In the genomic region with DNA sequence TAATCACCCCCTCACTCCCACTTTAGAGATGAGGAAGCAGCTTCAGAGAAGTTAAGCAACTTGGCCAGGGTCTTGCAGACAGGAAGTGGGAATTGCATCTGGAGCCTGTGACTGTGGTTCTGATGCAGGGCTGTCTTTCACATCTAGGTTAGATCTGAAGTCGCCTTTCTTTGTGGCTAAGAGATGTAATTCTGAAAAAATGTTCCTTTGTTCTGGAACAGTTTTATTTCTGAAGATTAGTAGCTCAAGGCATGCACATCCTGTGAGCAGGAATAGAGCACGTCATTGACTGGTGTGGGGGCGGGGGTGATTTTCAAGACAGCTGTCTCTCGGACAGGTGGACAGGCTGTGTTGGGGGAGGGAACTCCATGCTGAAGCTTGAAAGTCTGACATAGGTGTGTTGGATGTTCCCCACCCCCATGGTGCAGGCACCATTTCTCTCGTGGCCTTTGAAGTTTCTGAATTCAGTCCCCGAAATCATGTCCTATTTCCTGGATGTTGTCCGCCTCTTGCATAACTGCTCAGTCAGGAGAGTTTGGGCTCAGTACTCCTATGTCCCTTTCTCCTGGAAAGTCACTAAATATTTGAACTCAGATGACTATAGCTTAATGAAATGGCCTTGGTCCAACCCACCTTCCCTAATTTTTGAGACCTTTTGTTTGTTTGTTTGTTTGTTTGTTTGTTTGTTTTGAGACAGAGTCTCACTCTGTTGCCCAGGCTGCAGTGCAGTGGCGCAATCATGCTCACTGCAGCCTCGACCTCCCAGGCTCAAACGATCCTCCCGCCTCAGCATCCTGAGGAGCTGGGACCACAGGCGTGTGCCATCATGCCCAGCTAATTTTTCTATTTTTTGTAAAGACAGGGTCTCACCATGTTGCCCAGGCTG, we compare ENCODE assay signal across 10 cellular contexts. TPM values are rescaled to one million over a fixed set of nuclear protein-coding genes. Genes with fewer than 3 reads are reported as not detected.
DNase-seq lines count a peak whose midpoint lies in the region; ATAC-seq and TF ChIP-seq lines count a peak whose summit lies in the region.
"Had no signal": no experiment of that assay in that cellular context is flagged by ENCODE, and none has a peak within 500 bp of the region (broad histone marks: within the 10 kb centered on the region; RNA-seq: fewer than 3 reads in every experiment).

No MANE protein-coding gene starts in this region.

- H3K4me2 ChIP-seq in OCI-LY7 (ENCODE audit: low read length) = peak overlapping the region; percentile 86

- H3K27ac ChIP-seq in OCI-LY7 (ENCODE audit: low read depth, low read length, poor library complexity, severe bottlenecking) = peak overlapping the region; percentile 84
- peak overlapping the region in 51 of 59 donors; percentile 6 to 84 (median 57) for H3K27ac ChIP-seq in dorsolateral prefrontal cortex
- H3K27ac ChIP-seq: 22Rv1 had no signal

- intact Hi-C loops in OCI-LY7 (cut with micrococcal nuclease; ENCODE audit: unreplicated experiment) = loop anchor here (1.0 kb wide), 1 partner anchor 20 kb away; no protein-coding TSS in a partner anchor
- intact Hi-C loops in dorsolateral prefrontal cortex (cut with DNase I) = loop anchor here in 1 of 2 donors (5.0 kb wide), 1 partner anchor 44 kb away; a partner anchor contains a TSS

- ATAC-seq in HG03095 (IDR thresholded peaks at IDR 0.05; ENCODE audit: unreplicated experiment) = no peak

- POLR2A ChIA-PET in OCI-LY7 (lab: Charles Lee) = interaction anchor here (0.6 to 13.5 kb wide), 15 partner anchors 9 to 1023 kb away, joined by 3 to 256 read pairs (median 6); a partner anchor contains a TSS

- H3K4me3 ChIP-seq in OCI-LY7 (ENCODE audit: low read depth, low read length, poor library complexity, severe bottlenecking) (peak overlapping the region; percentile 46), dorsolateral prefrontal cortex (no peak overlapping the region)

- H3K9me3 ChIP-seq in OCI-LY7 (ENCODE audit: low read length) = no peaks in the 10 kb centered on the region

- TF ChIP-seq CTCF in OCI-LY7 (conservative IDR thresholded peaks at IDR 0.05; ENCODE audit: low read length) = no peak
- no peak for TF ChIP-seq CTCF in dorsolateral prefrontal cortex (IDR thresholded peaks at IDR 0.05 in 54 of 56, conservative IDR thresholded peaks at IDR 0.05 in 2 of 56; ENCODE audit: low read depth in 1 of 56, partially characterized antibody in 56 of 56)

- H3K4me1 ChIP-seq in OCI-LY7 (ENCODE audit: insufficient read depth, low read length, poor library complexity, severe bottlenecking) = peaks cover 67% of the 10 kb centered on the region

- no TSS peak for BruUV-seq in OCI-LY7 (replicated peaks; lab: Mats Ljungman, UMichigan)

- H3K36me3 ChIP-seq in OCI-LY7 (ENCODE audit: insufficient read depth, low read length) = no peaks in the 10 kb centered on the region

- no peaks in the 10 kb centered on the region for H3K79me2 ChIP-seq in OCI-LY7 (ENCODE audit: insufficient read depth, low read depth, low read length)

- H3K9me2 ChIP-seq in OCI-LY7 (ENCODE audit: insufficient read depth, low read length) = no peaks in the 10 kb centered on the region

- peak overlapping the region; percentile 62 for H2AFZ ChIP-seq in OCI-LY7 (ENCODE audit: low read length)

- H3K27me3 ChIP-seq in dorsolateral prefrontal cortex = no peaks in the 10 kb centered on the region

- H4K20me1 ChIP-seq in OCI-LY7 (ENCODE audit: insufficient read depth, low read length) = no peaks in the 10 kb centered on the region

- DNase-seq in DMS 273 treated with DMSO at 0.1 percent for 48 hours (lab: John Stamatoyannopoulos, UW) (peak; percentile 42), DMS 273 (lab: John Stamatoyannopoulos, UW; ENCODE audit: unreplicated experiment) (no peak), OCI-LY7 (ENCODE audit: low spot score) (peak; percentile 63), dorsolateral prefrontal cortex (peak in 1 of 10 donors; percentile 23), non-pigmented ciliary epithelial cell (ENCODE audit: low read depth) (peak; percentile 86), germinal center (ENCODE audit: low spot score) (no peak), DMS79 treated with DMSO at 0.1 percent for 48 hours (lab: John Stamatoyannopoulos, UW) (no peak)

- CTCF ChIA-PET in OCI-LY7 (lab: Charles Lee; ENCODE audit: unreplicated experiment) = interaction anchor here (0.7 to 1.8 kb wide), 4 partner anchors 9 to 42 kb away, joined by 3 to 6 read pairs (median 3); a partner anchor contains a TSS

RNA-seq across cellular contexts. Expression of a gene that starts 21.0 kb away (rescaled TPM):
- 121 and 140 TPM in 2 replicates for total RNA-seq in OCI-LY7 (2014; rRNA removed; shearing (Covaris generic))
- 294 and 342 TPM in 2 replicates for total RNA-seq in OCI-LY7 (2022)
- total RNA-seq in dorsolateral prefrontal cortex = 100 to 1,000 TPM in 100 of 120 experiments, 10 to 100 TPM in 20; 76.8 to 213 (median 118) TPM

RNA-seq across cellular contexts. Expression of a gene that starts 45.9 kb away (rescaled TPM):
- 0.25 and 1.6 TPM in 2 replicates for total RNA-seq in OCI-LY7 (2014; rRNA removed; shearing (Covaris generic))
- total RNA-seq in OCI-LY7 (2022) = 0.63 and 0.88 TPM in 2 replicates
- 1 to 10 TPM in 20 of 120 experiments, under 1 TPM in 80, not detected in 20; 0.10 to 3.2 (median 0.46) TPM for total RNA-seq in dorsolateral prefrontal cortex
- total RNA-seq: T-helper 1 cell treated with Interleukin-12 subunit alpha and Interleukin-12 subunit beta and Interleukin-4 antibody, amounts not matched to agents 30 ng/mL and 1 ng/mL, for 36 hours had no signal

RNA-seq across cellular contexts. Expression of a gene that starts 50.9 kb away (rescaled TPM):
- total RNA-seq in OCI-LY7 (2014; rRNA removed; shearing (Covaris generic)) = 0.54 and 0.67 TPM in 2 replicates
- 0.41 and 0.65 TPM in 2 replicates for total RNA-seq in OCI-LY7 (2022)
- total RNA-seq in dorsolateral prefrontal cortex = 1 to 10 TPM in 4 of 120 experiments, under 1 TPM in 40, not detected in 76; 0.23 to 1.6 (median 0.50) TPM
- total RNA-seq: T-helper 1 cell treated with Interleukin-12 subunit alpha and Interleukin-12 subunit beta and Interleukin-4 antibody, amounts not matched to agents 30 ng/mL and 1 ng/mL, for 36 hours had no signal

Comparison
In these comparisons a context has a peak if more than half of its experiments do, and no peak if none do; other contexts are left out.
1. DNase-seq: peak in DMS 273 treated with DMSO at 0.1 percent for 48 hours (single experiment), OCI-LY7 (single experiment) and non-pigmented ciliary epithelial cell (single experiment); none in DMS 273 (single experiment), germinal center (single experiment) and DMS79 treated with DMSO at 0.1 percent for 48 hours (single experiment).